29 cellular contexts compared by ENCODE assay signal in genomic region chr7:70663680-70664079, GRCh38.
"Had no signal": no experiment of that assay in that cellular context is flagged by ENCODE, and none has a peak within 500 bp of the region (broad histone marks: within the 10 kb centered on the region; RNA-seq: fewer than 3 reads in every experiment).

No MANE protein-coding gene starts in this region.

- H3K9me3 ChIP-seq: stomach, suprapubic skin, testis, thoracic aorta, thyroid gland, tibial artery, tibial nerve, transverse colon, upper lobe of left lung, upper lobe of right lung, uterus, vagina had no signal

- H3K27me3 ChIP-seq: stomach, suprapubic skin, testis, thyroid gland, tibial artery, tibial nerve, transverse colon, upper lobe of left lung, upper lobe of right lung, uterus, vagina had no signal

- H3K4me1 ChIP-seq: testis, thyroid gland, tibial nerve, transverse colon, upper lobe of left lung, upper lobe of right lung, uterus had no signal

- H3K36me3 Mint-ChIP-seq: stimulated activated effector memory CD8-positive, alpha-beta T cell treated with anti-CD3 and anti-CD28 coated beads, Interleukin-12 subunit alpha, Interleukin-12 subunit beta, amount 100 ng/mL, for 72 hours had no signal

- H3K36me3 ChIP-seq: stomach, suprapubic skin, thoracic aorta, thyroid gland, tibial artery, tibial nerve, transverse colon, upper lobe of left lung, upper lobe of right lung, uterus, vagina had no signal

- H3K27ac ChIP-seq: stomach, suprapubic skin, testis, thoracic aorta, thyroid gland, tibial artery, tibial nerve, transverse colon, upper lobe of left lung, upper lobe of right lung, uterus, vagina had no signal

- DNase-seq: stimulated activated CD4-positive, alpha-beta T cell treated with anti-CD3 and anti-CD28 coated beads, Interleukin-2, amount 100 ng/mL, for 48 hours; stimulated activated CD4-positive, alpha-beta T cell treated with anti-CD3 and anti-CD28 coated beads, Interleukin-4, amount 100 ng/mL, for 1 hour; stimulated activated CD4-positive, alpha-beta T cell treated with anti-CD3 and anti-CD28 coated beads, Interleukin-4, amount 100 ng/mL, for 24 hours; stimulated activated CD4-positive, alpha-beta T cell treated with anti-CD3 and anti-CD28 coated beads, Interleukin-4, amount 100 ng/mL, for 4 hours; stimulated activated CD8-positive, alpha-beta memory T cell treated with anti-CD3 and anti-CD28 coated beads, Interleukin-4, amount 100 ng/mL, for 48 hours; stimulated activated naive B cell treated with anti-CD40 and anti-IgM and Interleukin-4, amounts not matched to agents 10 μg/mL and 1 μg/mL and 100 μg/mL, for 72 hours; stimulated activated naive CD4-positive, alpha-beta T cell; stimulated activated naive CD4-positive, alpha-beta T cell treated with Interleukin-2 at 50 U/mL for 16 hours; stimulated activated naive CD8-positive, alpha-beta T cell treated with anti-CD3 and anti-CD28 coated beads, Interleukin-15, amount 100 ng/mL, for 72 hours; stimulated activated naive CD8-positive, alpha-beta T cell treated with anti-CD3 and anti-CD28 coated beads, Interleukin-15, Interleukin-2, amounts not matched to agents 100 U/mL and 50 U/mL, for 24 hours; stomach; substantia nigra; testis; thyroid gland; tibial artery; transverse colon; trophoblast cell; upper lobe of left lung; upper lobe of right lung; uterus had no signal

- ATAC-seq: stimulated activated effector memory CD8-positive, alpha-beta T cell treated with anti-CD3 and anti-CD28 coated beads, Interleukin-12 subunit alpha, Interleukin-12 subunit beta, amount 100 ng/mL, for 72 hours; stimulated activated memory B cell treated with anti-CD40 and anti-IgM and Interleukin-4, amounts not matched to agents 10 μg/mL and 1 μg/mL and 100 μg/mL, for 72 hours; stimulated activated naive B cell treated with anti-CD40 and anti-IgM and Interleukin-4, amounts not matched to agents 10 μg/mL and 1 μg/mL and 100 μg/mL, for 72 hours; stimulated activated naive CD8-positive, alpha-beta T cell treated with anti-CD3 and anti-CD28 coated beads, Interleukin-15, amount 100 ng/mL, for 72 hours; stimulated activated naive CD8-positive, alpha-beta T cell treated with anti-CD3 and anti-CD28 coated beads, Interleukin-15, Interleukin-2, amounts not matched to agents 100 U/mL and 50 U/mL, for 24 hours; upper lobe of right lung had no signal

- H3K27me3 Mint-ChIP-seq: stimulated activated memory B cell treated with anti-CD40 and anti-IgM and Interleukin-4, amounts not matched to agents 10 μg/mL and 1 μg/mL and 100 μg/mL, for 72 hours; stimulated activated naive B cell treated with anti-CD40 and anti-IgM and Interleukin-4, amounts not matched to agents 10 μg/mL and 1 μg/mL and 100 μg/mL, for 72 hours; stimulated activated naive CD8-positive, alpha-beta T cell treated with anti-CD3 and anti-CD28 coated beads, Interleukin-15, Interleukin-2, amounts not matched to agents 100 ng/mL and 50 ng/mL, for 24 hours had no signal

- H3K4me1 Mint-ChIP-seq: stimulated activated memory B cell treated with anti-CD40 and anti-IgM and Interleukin-4, amounts not matched to agents 10 μg/mL and 1 μg/mL and 100 μg/mL, for 72 hours had no signal

- H3K4me3 Mint-ChIP-seq: stimulated activated effector memory CD8-positive, alpha-beta T cell treated with anti-CD3 and anti-CD28 coated beads, Interleukin-12 subunit alpha, Interleukin-12 subunit beta, amount 100 ng/mL, for 72 hours; stimulated activated memory B cell treated with anti-CD40 and anti-IgM and Interleukin-4, amounts not matched to agents 10 μg/mL and 1 μg/mL and 100 μg/mL, for 72 hours; stimulated activated naive B cell treated with anti-CD40 and anti-IgM and Interleukin-4, amounts not matched to agents 10 μg/mL and 1 μg/mL and 100 μg/mL, for 72 hours; stimulated activated naive CD8-positive, alpha-beta T cell treated with anti-CD3 and anti-CD28 coated beads, Interleukin-15, amount 100 ng/mL, for 72 hours; stimulated activated naive CD8-positive, alpha-beta T cell treated with anti-CD3 and anti-CD28 coated beads, Interleukin-15, Interleukin-2, amounts not matched to agents 100 ng/mL and 50 ng/mL, for 24 hours; type B pancreatic cell had no signal

- H3K9me3 Mint-ChIP-seq: stimulated activated effector memory CD8-positive, alpha-beta T cell treated with anti-CD3 and anti-CD28 coated beads, Interleukin-12 subunit alpha, Interleukin-12 subunit beta, amount 100 ng/mL, for 72 hours; stimulated activated memory B cell treated with anti-CD40 and anti-IgM and Interleukin-4, amounts not matched to agents 10 μg/mL and 1 μg/mL and 100 μg/mL, for 72 hours; stimulated activated naive B cell treated with anti-CD40 and anti-IgM and Interleukin-4, amounts not matched to agents 10 μg/mL and 1 μg/mL and 100 μg/mL, for 72 hours; stimulated activated naive CD8-positive, alpha-beta T cell treated with anti-CD3 and anti-CD28 coated beads, Interleukin-15, amount 100 ng/mL, for 72 hours; stimulated activated naive CD8-positive, alpha-beta T cell treated with anti-CD3 and anti-CD28 coated beads, Interleukin-15, Interleukin-2, amounts not matched to agents 100 ng/mL and 50 ng/mL, for 24 hours; type B pancreatic cell had no signal

- FAIRE-seq: urothelium cell line had no signal

- H3K27ac Mint-ChIP-seq: stimulated activated effector memory CD8-positive, alpha-beta T cell treated with anti-CD3 and anti-CD28 coated beads, Interleukin-12 subunit alpha, Interleukin-12 subunit beta, amount 100 ng/mL, for 72 hours; stimulated activated memory B cell treated with anti-CD40 and anti-IgM and Interleukin-4, amounts not matched to agents 10 μg/mL and 1 μg/mL and 100 μg/mL, for 72 hours; stimulated activated naive B cell treated with anti-CD40 and anti-IgM and Interleukin-4, amounts not matched to agents 10 μg/mL and 1 μg/mL and 100 μg/mL, for 72 hours; stimulated activated naive CD8-positive, alpha-beta T cell treated with anti-CD3 and anti-CD28 coated beads, Interleukin-15, amount 100 ng/mL, for 72 hours; stimulated activated naive CD8-positive, alpha-beta T cell treated with anti-CD3 and anti-CD28 coated beads, Interleukin-15, Interleukin-2, amounts not matched to agents 100 ng/mL and 50 ng/mL, for 24 hours; type B pancreatic cell had no signal

- H3K4me3 ChIP-seq: stomach, suprapubic skin, testis, thoracic aorta, thyroid gland, tibial artery, tibial nerve, transverse colon, upper lobe of left lung, upper lobe of right lung, uterus, vagina had no signal
